ENCODE assay signal across 32 cellular contexts in the genomic region with DNA sequence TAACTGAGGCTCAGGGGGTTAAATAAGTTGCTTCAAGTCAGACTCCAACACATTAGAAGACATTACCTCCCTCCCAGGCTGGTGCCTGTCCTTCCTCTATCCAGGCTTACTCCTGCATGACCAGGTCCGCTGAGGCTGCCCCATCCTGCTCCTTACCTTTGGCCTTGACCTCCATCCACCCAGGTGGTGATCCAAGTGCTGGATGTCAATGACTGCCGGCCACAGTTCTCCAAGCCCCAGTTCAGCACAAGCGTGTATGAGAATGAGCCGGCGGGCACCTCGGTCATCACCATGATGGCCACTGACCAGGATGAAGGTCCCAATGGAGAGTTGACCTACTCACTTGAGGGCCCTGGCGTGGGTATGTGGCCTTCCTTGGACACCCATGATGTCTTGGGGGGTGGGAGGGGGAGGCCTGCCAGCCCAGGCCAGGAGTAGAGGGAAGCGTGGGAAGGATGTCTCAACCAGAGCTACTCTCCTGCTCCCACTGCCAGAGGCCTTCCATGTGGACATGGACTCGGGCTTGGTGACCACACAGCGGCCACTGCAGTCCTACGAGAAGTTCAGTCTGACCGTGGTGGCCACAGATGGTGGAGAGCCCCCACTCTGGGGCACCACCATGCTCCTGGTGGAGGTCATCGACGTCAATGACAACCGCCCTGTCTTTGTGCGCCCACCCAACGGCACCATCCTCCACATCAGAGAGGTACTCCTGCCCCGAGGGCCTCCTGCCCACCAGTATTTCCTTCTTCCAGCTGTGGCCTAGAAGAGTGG.
"Had no signal": no experiment of that assay in that cellular context is flagged by ENCODE, and none has a peak within 500 bp of the region (broad histone marks: within the 10 kb centered on the region; RNA-seq: fewer than 3 reads in every experiment).

No MANE protein-coding gene starts in this region.

- H3K9ac ChIP-seq: KMS-11, SK-N-SH had no signal

- H3K4me1 ChIP-seq: SJSA1 had no signal

- H3K4me3 Mint-ChIP-seq: activated B cell treated with CpG ODN at 0.5 μM for 24 hours; activated CD4-positive, alpha-beta memory T cell treated with anti-CD3 and anti-CD28 coated beads for 36 hours; activated naive CD8-positive, alpha-beta T cell treated with anti-CD3 and anti-CD28 coated beads for 36 hours; activated T-cell treated with anti-CD3 and anti-CD28 coated beads, Interleukin-2, amount 50 U/mL, for 72 hours; activated T-helper 17 cell treated with anti-CD3 and anti-CD28 coated beads, Interleukin-2, amount 50 U/mL, for 72 hours; T-helper 1 cell treated with Interleukin-12 subunit alpha and Interleukin-12 subunit beta and Interleukin-4 antibody, amounts not matched to agents 30 μg/mL and 1 μg/mL, for 36 hours; T-helper 2 cell treated with Interferon-gamma antibody and Interleukin-4, amounts not matched to agents 5 μg/mL and 100 μg/mL, for 36 hours had no signal

- H3K36me3 Mint-ChIP-seq: activated CD4-positive, alpha-beta memory T cell treated with anti-CD3 and anti-CD28 coated beads for 36 hours; activated naive CD8-positive, alpha-beta T cell treated with anti-CD3 and anti-CD28 coated beads for 36 hours had no signal

- H3K27ac ChIP-seq: brain microvascular endothelial cell, cardiac muscle cell, KMS-11, SJSA1, VCaP had no signal

- H3K4me3 ChIP-seq: cardiac muscle cell, SJSA1 had no signal

- H3K27ac Mint-ChIP-seq: activated CD4-positive, alpha-beta memory T cell treated with anti-CD3 and anti-CD28 coated beads for 36 hours; activated naive CD8-positive, alpha-beta T cell treated with anti-CD3 and anti-CD28 coated beads for 36 hours; activated T-cell treated with anti-CD3 and anti-CD28 coated beads, Interleukin-2, amount 50 U/mL, for 72 hours; activated T-helper 17 cell treated with anti-CD3 and anti-CD28 coated beads, Interleukin-2, amount 50 U/mL, for 72 hours; T-helper 1 cell treated with Interleukin-12 subunit alpha and Interleukin-12 subunit beta and Interleukin-4 antibody, amounts not matched to agents 30 μg/mL and 1 μg/mL, for 36 hours; T-helper 2 cell treated with Interferon-gamma antibody and Interleukin-4, amounts not matched to agents 5 μg/mL and 100 μg/mL, for 36 hours had no signal

- H3K4me2 ChIP-seq: KMS-11, SK-N-SH had no signal

- H3K9me3 Mint-ChIP-seq: activated B cell treated with CpG ODN at 0.5 μM for 24 hours; activated CD4-positive, alpha-beta memory T cell treated with anti-CD3 and anti-CD28 coated beads for 36 hours; activated naive CD8-positive, alpha-beta T cell treated with anti-CD3 and anti-CD28 coated beads for 36 hours; activated T-cell treated with anti-CD3 and anti-CD28 coated beads, Interleukin-2, amount 50 U/mL, for 72 hours; activated T-helper 17 cell treated with anti-CD3 and anti-CD28 coated beads, Interleukin-2, amount 50 U/mL, for 72 hours; T-helper 1 cell treated with Interleukin-12 subunit alpha and Interleukin-12 subunit beta and Interleukin-4 antibody, amounts not matched to agents 30 μg/mL and 1 μg/mL, for 36 hours; T-helper 2 cell treated with Interferon-gamma antibody and Interleukin-4, amounts not matched to agents 5 μg/mL and 100 μg/mL, for 36 hours had no signal

- H3K9me3 ChIP-seq: SJSA1, SK-N-SH had no signal

- DNase-seq: activated B cell treated with CpG ODN at 0.5 μM for 24 hours; activated CD4-positive, alpha-beta memory T cell treated with anti-CD3 and anti-CD28 coated beads for 36 hours; activated CD4-positive, alpha-beta T cell treated with anti-CD3 and anti-CD28 coated beads for 4 hours; activated CD4-positive, alpha-beta T cell treated with anti-CD3 and anti-CD28 coated beads, Interleukin-2, amount 50 U/mL, for 1 hour; activated CD4-positive, CD25-positive, alpha-beta regulatory T cell treated with anti-CD3 and anti-CD28 coated beads, Interleukin-2, amount 50 U/mL, for 72 hours; activated CD8-positive, alpha-beta memory T cell treated with anti-CD3 and anti-CD28 coated beads, Interleukin-2, amount 50 U/mL, for 4 hours; activated effector memory CD4-positive, alpha-beta T cell treated with anti-CD3 and anti-CD28 coated beads, Interleukin-2, amount 50 U/mL, for 16 hours; activated naive CD4-positive, alpha-beta T cell; activated naive CD4-positive, alpha-beta T cell treated with anti-CD3 and anti-CD28 coated beads, Interleukin-2, amount 50 U/mL, for 16 hours; activated naive CD8-positive, alpha-beta T cell treated with anti-CD3 and anti-CD28 coated beads for 36 hours; activated T-cell treated with anti-CD3 and anti-CD28 coated beads for 4 hours; activated T-cell treated with anti-CD3 and anti-CD28 coated beads, Interleukin-2, amount 50 U/mL, for 72 hours; amniotic stem cell; brain microvascular endothelial cell; MM.1S; MV-4-11; NCI-H1092; NCI-H1436 treated with DMSO at 0.1 percent for 48 hours; NCI-H1694 treated with DMSO at 0.1 percent for 48 hours; NCI-H2029; NCI-H345; NCI-H524 treated with DMSO at 0.1 percent for 48 hours; SHP77 treated with DMSO at 0.1 percent for 48 hours; SK-N-SH had no signal

- H3K36me3 ChIP-seq: brain microvascular endothelial cell, cardiac muscle cell, SJSA1 had no signal

- H3K27me3 Mint-ChIP-seq: activated B cell treated with CpG ODN at 0.5 μM for 24 hours; activated CD4-positive, alpha-beta memory T cell treated with anti-CD3 and anti-CD28 coated beads for 36 hours; activated naive CD8-positive, alpha-beta T cell treated with anti-CD3 and anti-CD28 coated beads for 36 hours; activated T-helper 17 cell treated with anti-CD3 and anti-CD28 coated beads, Interleukin-2, amount 50 U/mL, for 72 hours had no signal

- ATAC-seq: activated T-cell treated with anti-CD3 and anti-CD28 coated beads, Interleukin-2, amount 50 U/mL, for 72 hours; activated T-helper 17 cell treated with anti-CD3 and anti-CD28 coated beads, Interleukin-2, amount 50 U/mL, for 72 hours; Panc1 had no signal

- H3K27me3 ChIP-seq: SJSA1 had no signal
